30 cellular contexts compared by ENCODE assay signal in genomic region chr6:102662851-102663250, GRCh38.
"Had no signal": no experiment of that assay in that cellular context is flagged by ENCODE, and none has a peak within 500 bp of the region (broad histone marks: within the 10 kb centered on the region; RNA-seq: fewer than 3 reads in every experiment).

No MANE protein-coding gene starts in this region.

- H3K36me3 ChIP-seq: ascending aorta, esophagus muscularis mucosa, gastrocnemius medialis, heart left ventricle had no signal

- H3K4me3 ChIP-seq: ascending aorta, coronary artery, dorsolateral prefrontal cortex, esophagus muscularis mucosa, gastrocnemius medialis, heart left ventricle had no signal

- H3K27ac ChIP-seq: ascending aorta, coronary artery, dorsolateral prefrontal cortex, esophagus muscularis mucosa, foreskin keratinocyte, gastrocnemius medialis, heart left ventricle had no signal

- H3K27me3 ChIP-seq: ascending aorta, dorsolateral prefrontal cortex, esophagus muscularis mucosa, foreskin keratinocyte, gastrocnemius medialis, heart left ventricle had no signal

- ATAC-seq: activated CD4-positive, alpha-beta T cell treated with anti-CD3 and anti-CD28 coated beads for 36 hours; activated CD8-positive, alpha-beta memory T cell treated with anti-CD3 and anti-CD28 coated beads, Interleukin-2, amount 10 ng/mL, durations not matched to agents 7 days and 5 days; activated CD8-positive, alpha-beta T cell treated with anti-CD3 and anti-CD28 coated beads, Interleukin-2, amount 10 ng/mL, durations not matched to agents 7 days and 5 days; activated naive CD4-positive, alpha-beta T cell treated with anti-CD3 and anti-CD28 coated beads, Interleukin-2, amount 50 U/mL, for 72 hours; foreskin keratinocyte; gastrocnemius medialis; heart left ventricle; T-helper 17 cell had no signal

- FAIRE-seq: bronchial epithelial cell had no signal

- H3K4me1 ChIP-seq: ascending aorta, esophagus muscularis mucosa, foreskin keratinocyte, gastrocnemius medialis, heart left ventricle had no signal

- H3K9me3 ChIP-seq: ascending aorta, esophagus muscularis mucosa, gastrocnemius medialis, heart left ventricle had no signal

- DNase-seq: activated CD4-positive, alpha-beta memory T cell treated with anti-CD3 and anti-CD28 coated beads for 36 hours; activated CD4-positive, alpha-beta T cell treated with anti-CD3 and anti-CD28 coated beads for 36 hours; activated CD4-positive, alpha-beta T cell treated with anti-CD3 and anti-CD28 coated beads, Interleukin-2, amount 10 ng/mL, durations not matched to agents 24 days and 14 days; activated CD4-positive, CD25-positive, alpha-beta regulatory T cell; activated CD4-positive, CD25-positive, alpha-beta regulatory T cell treated with anti-CD3 and anti-CD28 coated beads, Interleukin-2, amount 50 U/mL, for 72 hours; activated CD8-positive, alpha-beta memory T cell treated with anti-CD3 and anti-CD28 coated beads, Interleukin-2, amount 10 ng/mL, durations not matched to agents 7 days and 5 days; activated CD8-positive, alpha-beta memory T cell treated with anti-CD3 and anti-CD28 coated beads, Interleukin-2, amount 50 U/mL, for 4 hours; activated CD8-positive, alpha-beta T cell treated with anti-CD3 and anti-CD28 coated beads, Interleukin-2, amount 10 ng/mL, durations not matched to agents 7 days and 5 days; activated gamma-delta T cell; activated naive CD4-positive, alpha-beta T cell; activated naive CD4-positive, alpha-beta T cell treated with anti-CD3 and anti-CD28 coated beads, Interleukin-2, amount 10 ng/mL, durations not matched to agents 7 days and 5 days; activated naive CD8-positive, alpha-beta T cell treated with anti-CD3 and anti-CD28 coated beads, Interleukin-2, amount 10 ng/mL, durations not matched to agents 7 days and 5 days; activated T-cell treated with anti-CD3 and anti-CD28 coated beads, Interleukin-2, amount 50 U/mL, for 1 hour; activated T-cell treated with anti-CD3 and anti-CD28 coated beads, Interleukin-2, amount 50 U/mL, for 48 hours; dorsolateral prefrontal cortex; effector memory CD4-positive, alpha-beta T cell; endodermal cell; erythroblast; foreskin keratinocyte; gastrocnemius medialis; glutamatergic neuron; heart left ventricle; hypothalamus; T-helper 17 cell; T1000 had no signal
